ENCODE assay signal across 1 cellular context in the genomic region with DNA sequence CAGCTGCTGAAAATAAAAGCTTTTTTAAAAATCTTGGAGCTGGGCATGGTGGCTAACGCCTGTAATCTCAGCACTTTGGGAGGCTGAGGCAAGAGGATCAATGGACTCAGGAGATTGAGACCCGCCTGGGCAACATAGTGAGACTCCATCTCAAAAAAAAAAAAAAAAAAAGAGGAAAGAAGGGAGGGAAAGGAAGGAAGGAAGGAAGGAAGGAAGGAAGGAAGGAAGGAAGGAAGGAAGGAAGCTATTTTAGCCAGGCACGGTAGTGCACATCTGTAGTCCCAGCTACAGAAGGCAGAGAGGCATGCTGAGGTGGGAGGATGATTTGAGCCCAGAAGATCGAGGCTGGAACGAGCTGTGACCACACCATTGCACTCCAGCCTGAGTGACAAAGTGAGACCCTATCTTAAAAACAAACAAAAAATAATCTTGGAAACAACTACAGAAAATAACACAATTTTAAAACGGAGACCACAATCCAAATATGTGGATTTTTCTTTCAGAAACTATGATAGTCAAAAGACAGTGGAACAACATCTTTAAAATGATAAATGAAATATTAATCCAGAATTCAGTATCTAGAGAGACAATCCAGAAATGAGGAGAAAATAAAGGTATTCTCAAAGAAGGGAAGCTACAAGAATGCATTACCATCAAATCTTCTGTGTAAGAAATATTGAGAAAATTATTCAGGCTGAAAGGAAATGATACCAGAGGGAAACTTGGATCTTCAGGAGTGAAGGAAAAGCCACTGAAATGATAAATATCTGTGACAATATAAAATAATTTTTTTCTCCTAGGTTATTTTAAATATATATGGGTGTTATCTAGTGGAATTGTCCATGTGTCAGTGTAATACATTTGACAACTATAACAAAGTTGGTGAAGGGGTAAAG.
TF ChIP-seq lines count a peak whose summit lies in the region.

No MANE protein-coding gene starts in this region.

TF ChIP-seq in HepG2, 621 proteins besides CTCF, POLR2A, EP300 and RAD21:
- TF ChIP-seq ZNF317 (CRISPR knock-in tag; IDR thresholded peaks at IDR 0.05), result peak; percentile 98
- TF ChIP-seq HCFC1 (IDR thresholded peaks at IDR 0.05; ENCODE audit: low read depth, low read length), result no peak
TF ChIP-seq in HepG2: peak in this region for 1.
